Comparison of ENCODE assay signal across 8 cellular contexts in genomic region chr9:134455537-134455936, GRCh38.
DNase-seq lines count a peak whose midpoint lies in the region; ATAC-seq and TF ChIP-seq lines count a peak whose summit lies in the region.

No MANE protein-coding gene starts in this region.

- DNase-seq in HCT116 (ENCODE audit: low read depth, low spot score) (no peak), adipocyte (ENCODE audit: low read depth) (no peak), NOMO-1 (lab: John Stamatoyannopoulos, UW; ENCODE audit: unreplicated experiment in 2 of 2) (no peak), DMS53 treated with DMSO at 0.1 percent for 48 hours (lab: John Stamatoyannopoulos, UW; ENCODE audit: unreplicated experiment) (no peak)
- no peak for DNase-seq in stimulated activated CD4-positive, alpha-beta T cell treated with anti-CD3 and anti-CD28 coated beads, Interleukin-12 subunit alpha, Interleukin-12 subunit beta, amount 100 ng/mL, for 4 hours

- peaks cover 6 to 15% of the 10 kb centered on the region in 2 experiments; a peak in 3 of 4 replicates for H3K4me1 ChIP-seq in HCT116 (ENCODE audit: control insufficient read depth in 1 of 2, insufficient read depth in 2 of 2, low read length in 2 of 2)
- H3K4me1 ChIP-seq in adipocyte (ENCODE audit: control insufficient read depth, insufficient read depth, low read length), result peaks cover 30% of the 10 kb centered on the region

- peaks cover 6% of the 10 kb centered on the region for H3K9me3 Mint-ChIP-seq in stimulated activated memory B cell treated with anti-CD40 and anti-IgM and Interleukin-4, amounts not matched to agents 10 μg/mL and 1 μg/mL and 100 μg/mL, for 72 hours

- CTCF ChIA-PET in HCT116 (lab: Charles Lee), result no interaction called here

- peaks cover 17% of the 10 kb centered on the region for H3K4me1 Mint-ChIP-seq in stimulated activated memory B cell treated with anti-CD40 and anti-IgM and Interleukin-4, amounts not matched to agents 10 μg/mL and 1 μg/mL and 100 μg/mL, for 72 hours

- H3K4me3 ChIP-seq in HCT116 (replicated peaks in 1 of 2; ENCODE audit: low read depth in 1 of 2, low read length in 2 of 2) (no peak overlapping the region), adipocyte (ENCODE audit: low read length) (peak overlapping the region; percentile 42)

- H3K27ac ChIP-seq in HCT116 (ENCODE audit: low read depth, low read length) (no peak overlapping the region), layer of hippocampus (ENCODE audit: low read depth, low read length) (peak overlapping the region; percentile 75)

- no peaks in the 10 kb centered on the region for H3K27me3 Mint-ChIP-seq in stimulated activated memory B cell treated with anti-CD40 and anti-IgM and Interleukin-4, amounts not matched to agents 10 μg/mL and 1 μg/mL and 100 μg/mL, for 72 hours

- TF ChIP-seq CTCF in HCT116 (IDR thresholded peaks at IDR 0.05 in 2 of 3, conservative IDR thresholded peaks at IDR 0.05 in 1 of 3; ENCODE audit: borderline replicate concordance in 1 of 3, insufficient read depth in 1 of 3, low read depth in 2 of 3, low read length in 2 of 3), result no peak

- RAD21 ChIA-PET in HCT116 (lab: Charles Lee; ENCODE audit: low non-redundant PET in 1 of 2, low total read pairs in 2 of 2, uncharacterized antibody in 2 of 2, unreplicated experiment in 2 of 2), result no interaction called here

- no peak overlapping the region for H2AFZ ChIP-seq in HCT116 (ENCODE audit: low read depth, low read length, poor library complexity, severe bottlenecking)

- no peak for TF ChIP-seq RAD21 in HCT116 (IDR thresholded peaks at IDR 0.05; ENCODE audit: low read depth)

- ATAC-seq in HCT116 (no peak), HG02678 (IDR thresholded peaks at IDR 0.05; ENCODE audit: unreplicated experiment) (no peak)
- no peak for ATAC-seq in stimulated activated memory B cell treated with anti-CD40 and anti-IgM and Interleukin-4, amounts not matched to agents 10 μg/mL and 1 μg/mL and 100 μg/mL, for 72 hours

- no peak for TF ChIP-seq POLR2A in HCT116 (IDR thresholded peaks at IDR 0.05; ENCODE audit: borderline replicate concordance, extremely low read depth, insufficient read depth, insufficient read length)

- H4K20me1 ChIP-seq in HCT116 (ENCODE audit: insufficient read depth), result no peaks in the 10 kb centered on the region

- POLR2A ChIA-PET in HCT116 (lab: Charles Lee), result no interaction called here

- H3K9me3 ChIP-seq in HCT116 (ENCODE audit: control insufficient read depth in 1 of 2, insufficient read depth in 1 of 2, low read depth in 1 of 2, low read length in 2 of 2) (no peaks in the 10 kb centered on the region), adipocyte (ENCODE audit: control insufficient read depth, low read length) (no peaks in the 10 kb centered on the region)

- no peak overlapping the region for H3K9ac ChIP-seq in HCT116 (ENCODE audit: low read length)
- peak overlapping the region; percentile 88 for H3K9ac ChIP-seq in adipocyte (ENCODE audit: low read length)

- peak overlapping the region; percentile 82 for H3K27ac Mint-ChIP-seq in stimulated activated memory B cell treated with anti-CD40 and anti-IgM and Interleukin-4, amounts not matched to agents 10 μg/mL and 1 μg/mL and 100 μg/mL, for 72 hours

- BruUV-seq in HCT116 (replicated peaks; lab: Mats Ljungman, UMichigan), result no TSS peak

- no peaks in the 10 kb centered on the region for H3K79me2 ChIP-seq in HCT116 (ENCODE audit: insufficient read depth, low read length)

- H3K4me3 Mint-ChIP-seq in stimulated activated memory B cell treated with anti-CD40 and anti-IgM and Interleukin-4, amounts not matched to agents 10 μg/mL and 1 μg/mL and 100 μg/mL, for 72 hours, result peak overlapping the region; percentile 76

- H3K27me3 ChIP-seq in HCT116 (ENCODE audit: insufficient read depth, low read length) (no peaks in the 10 kb centered on the region), adipocyte (replicated peaks; ENCODE audit: control insufficient read depth, insufficient read depth, low read length) (no peaks in the 10 kb centered on the region), layer of hippocampus (ENCODE audit: control insufficient read depth, insufficient read depth, low read length) (no peaks in the 10 kb centered on the region)

- H3K36me3 ChIP-seq in HCT116 (ENCODE audit: control insufficient read depth in 1 of 2, insufficient read depth in 2 of 2, low read length in 2 of 2), result no peaks in the 10 kb centered on the region
- no peaks in the 10 kb centered on the region for H3K36me3 ChIP-seq in adipocyte (ENCODE audit: control insufficient read depth, insufficient read depth, low read length, severe bottlenecking)

- intact Hi-C loops in HCT116 (cut with micrococcal nuclease), result no loop called here

- no peaks in the 10 kb centered on the region for H3K9me2 ChIP-seq in HCT116 (ENCODE audit: insufficient read depth)

- H3K36me3 Mint-ChIP-seq in stimulated activated memory B cell treated with anti-CD40 and anti-IgM and Interleukin-4, amounts not matched to agents 10 μg/mL and 1 μg/mL and 100 μg/mL, for 72 hours, result no peaks in the 10 kb centered on the region

- H3K4me2 ChIP-seq in HCT116 (ENCODE audit: low read length), result peak overlapping the region; percentile 56; the same call in 1 of the 2 replicates

TF ChIP-seq in HCT116, 20 proteins besides CTCF, POLR2A, EP300 and RAD21:
- no peak for TF ChIP-seq ELF1 (IDR thresholded peaks at IDR 0.05; ENCODE audit: borderline replicate concordance, low read depth)
